ENCODE assay signal across 11 cellular contexts in the genomic region with DNA sequence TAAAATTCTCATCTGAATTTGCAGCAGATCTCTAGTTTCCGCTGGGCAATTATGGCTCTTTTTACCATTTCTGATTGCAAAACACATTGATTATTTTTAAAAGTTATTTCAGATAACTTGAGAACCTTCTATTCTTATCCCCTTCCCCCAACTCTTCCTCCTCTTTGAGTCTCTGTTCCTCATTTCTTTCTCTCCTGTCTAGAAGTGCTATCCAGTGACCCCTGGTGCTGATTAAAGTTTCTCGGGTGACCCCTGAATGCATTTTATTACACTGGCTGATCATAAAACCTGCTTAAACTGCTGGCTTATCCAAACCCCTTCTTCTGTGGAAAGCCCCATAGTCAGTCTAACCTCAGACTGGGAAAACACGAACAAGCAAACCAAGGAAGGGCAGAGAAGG.
A peak's percentile ranks its signal among the peaks of the same experiment; 100 is the strongest.
DNase-seq lines count a peak whose midpoint lies in the region; ATAC-seq, FAIRE-seq and TF ChIP-seq lines count a peak whose summit lies in the region.
"Had no signal": no experiment of that assay in that cellular context is flagged by ENCODE, and none has a peak within 500 bp of the region (broad histone marks: within the 10 kb centered on the region; RNA-seq: fewer than 3 reads in every experiment).

No MANE protein-coding gene starts in this region.

- H3K27ac ChIP-seq in SK-N-SH (ENCODE audit: low read depth in 2 of 2, low read length in 1 of 2): peak overlapping the region; percentile 74 to 99
- H3K27ac ChIP-seq: lower lobe of right lung had no signal

- peak overlapping the region; percentile 24 for H3K4me3 ChIP-seq in AG09309 (ENCODE audit: control insufficient read depth, low read depth, low read length)
- no peak overlapping the region for H3K4me3 ChIP-seq in Loucy (ENCODE audit: low read length, poor library complexity, severe bottlenecking)
- H3K4me3 ChIP-seq in SK-N-SH (ENCODE audit: low read depth in 2 of 2, low read length in 1 of 2): peak overlapping the region; percentile 31 to 51
- H3K4me3 ChIP-seq: lower lobe of right lung had no signal

- H3K4me2 ChIP-seq in Loucy (ENCODE audit: low read depth, low read length, poor library complexity, severe bottlenecking) (peak overlapping the region; percentile 0), SK-N-SH (peak overlapping the region; percentile 90)

- H3F3A ChIP-seq in Loucy (ENCODE audit: low read depth) (no peaks in the 10 kb centered on the region; the same call in 1 of the 2 replicates), SK-N-SH (replicated peaks; ENCODE audit: insufficient read depth) (peaks cover 12% of the 10 kb centered on the region)

- no peak for TF ChIP-seq EP300 in SK-N-SH (IDR thresholded peaks at IDR 0.05; ENCODE audit: borderline replicate concordance in 1 of 2, low read depth in 1 of 2, low read length in 1 of 2)

- 27% methylated on average over 3 of the region's 3 CpGs for WGBS in SK-N-SH (ENCODE audit: low lambda C conversion rate)

- TF ChIP-seq CTCF in AG09309 (IDR thresholded peaks at IDR 0.05; ENCODE audit: control insufficient read depth, insufficient read depth, low read depth, low read length, missing control alignments) (no peak), Loucy (conservative IDR thresholded peaks at IDR 0.05; ENCODE audit: low read length) (no peak), SK-N-SH (IDR thresholded peaks at IDR 0.05) (peak; percentile 14; the same call in 1 of the 2 replicates), nephron (IDR thresholded peaks at IDR 0.05; ENCODE audit: unreplicated experiment in 3 of 3) (no peak)

- H3K4me3 Mint-ChIP-seq in nephron: peak overlapping the region in 1 of 3 experiments; percentile 6
- no peak overlapping the region for H3K4me3 Mint-ChIP-seq in stimulated activated effector memory CD8-positive, alpha-beta T cell treated with anti-CD3 and anti-CD28 coated beads, Interleukin-12 subunit alpha, Interleukin-12 subunit beta, amount 100 ng/mL, for 72 hours

- no peaks in the 10 kb centered on the region for H3K79me2 ChIP-seq in Loucy (ENCODE audit: insufficient read depth, low read length)
- no peaks in the 10 kb centered on the region; the same call in 1 of the 2 replicates for H3K79me2 ChIP-seq in SK-N-SH (ENCODE audit: insufficient read depth)

- H3K27ac Mint-ChIP-seq in nephron: peak overlapping the region in 2 of 3 experiments; percentile 35 to 47
- H3K27ac Mint-ChIP-seq in stimulated activated effector memory CD8-positive, alpha-beta T cell treated with anti-CD3 and anti-CD28 coated beads, Interleukin-12 subunit alpha, Interleukin-12 subunit beta, amount 100 ng/mL, for 72 hours: no peak overlapping the region

- no peaks in the 10 kb centered on the region for H3K9me3 ChIP-seq in Loucy (ENCODE audit: insufficient read depth, low read depth, low read length)
- no peaks in the 10 kb centered on the region for H3K9me3 ChIP-seq in SK-N-SH

- H2AFZ ChIP-seq in Loucy (ENCODE audit: low read length): no peak overlapping the region
- H2AFZ ChIP-seq in SK-N-SH (ENCODE audit: low read depth): peak overlapping the region; percentile 61

- H3K9me3 Mint-ChIP-seq in nephron: peaks cover 11% of the 10 kb centered on the region
- peaks cover 6% of the 10 kb centered on the region for H3K9me3 Mint-ChIP-seq in stimulated activated effector memory CD8-positive, alpha-beta T cell treated with anti-CD3 and anti-CD28 coated beads, Interleukin-12 subunit alpha, Interleukin-12 subunit beta, amount 100 ng/mL, for 72 hours

- no peak for DNase-seq in AG09309 (ENCODE audit: low read depth)
- DNase-seq in SK-N-SH: no peak
- no peak for DNase-seq in RCC 7860 (ENCODE audit: low spot score)
- no peak for DNase-seq in stimulated activated effector memory CD8-positive, alpha-beta T cell treated with anti-CD3 and anti-CD28 coated beads, Interleukin-12 subunit alpha, Interleukin-12 subunit beta, amount 100 ng/mL, for 72 hours (ENCODE audit: low spot score in 2 of 2)
- no peak for DNase-seq in NK-92 (lab: John Stamatoyannopoulos, UW; ENCODE audit: unreplicated experiment)
- DNase-seq: activated naive CD4-positive, alpha-beta T cell treated with Interleukin-2 at 50 U/mL for 16 hours; lower lobe of right lung; RPMI8226 had no signal

- CTCF ChIA-PET in SK-N-SH (lab: Yijun Ruan, JAX): no interaction called here

- POLR2A ChIA-PET in SK-N-SH (lab: Yijun Ruan, JAX): no interaction called here

- no peaks in the 10 kb centered on the region for H3K4me1 ChIP-seq in Loucy (ENCODE audit: insufficient read depth, low read length, poor library complexity, severe bottlenecking)
- peaks cover 0 to 23% of the 10 kb centered on the region in 2 experiments; a peak in 2 of 4 replicates for H3K4me1 ChIP-seq in SK-N-SH (ENCODE audit: control insufficient read depth in 1 of 2, insufficient read depth in 2 of 2, low read depth in 1 of 2, low read length in 1 of 2)
- H3K4me1 ChIP-seq: lower lobe of right lung had no signal

- TF ChIP-seq RAD21 in SK-N-SH (IDR thresholded peaks at IDR 0.05; ENCODE audit: low read length): no peak

- FAIRE-seq in RCC 7860 (lab: Jason Lieb, UNC): no peak

- H3K9me2 ChIP-seq in Loucy (replicated peaks; ENCODE audit: low read depth, low read length) (no peaks in the 10 kb centered on the region), SK-N-SH (no peaks in the 10 kb centered on the region)

- H3K36me3 Mint-ChIP-seq in nephron (ENCODE audit: low read depth): peaks cover 10% of the 10 kb centered on the region
- H3K36me3 Mint-ChIP-seq in stimulated activated effector memory CD8-positive, alpha-beta T cell treated with anti-CD3 and anti-CD28 coated beads, Interleukin-12 subunit alpha, Interleukin-12 subunit beta, amount 100 ng/mL, for 72 hours: no peaks in the 10 kb centered on the region

- H3K27me3 ChIP-seq in Loucy (ENCODE audit: insufficient read depth, low read length, poor library complexity, severe bottlenecking) (no peaks in the 10 kb centered on the region), SK-N-SH (ENCODE audit: insufficient read depth) (no peaks in the 10 kb centered on the region)

- no peak for ATAC-seq in GM18873 (IDR thresholded peaks at IDR 0.05; ENCODE audit: low FRiP score, unreplicated experiment)
- ATAC-seq in stimulated activated effector memory CD8-positive, alpha-beta T cell treated with anti-CD3 and anti-CD28 coated beads, Interleukin-12 subunit alpha, Interleukin-12 subunit beta, amount 100 ng/mL, for 72 hours: no peak
- ATAC-seq: lower lobe of right lung had no signal

- H3K36me3 ChIP-seq in Loucy (ENCODE audit: insufficient read depth, low read length) (no peaks in the 10 kb centered on the region), SK-N-SH (replicated peaks in 1 of 2; ENCODE audit: control insufficient read depth in 1 of 2, insufficient read depth in 2 of 2, low read length in 1 of 2) (no peaks in the 10 kb centered on the region)
- H3K36me3 ChIP-seq: lower lobe of right lung had no signal

- H4K20me1 ChIP-seq in Loucy (ENCODE audit: insufficient read depth, low read length, poor library complexity, severe bottlenecking) (no peaks in the 10 kb centered on the region), SK-N-SH (ENCODE audit: insufficient read depth) (no peaks in the 10 kb centered on the region)

- H3K27me3 Mint-ChIP-seq in nephron (ENCODE audit: low read depth): no peaks in the 10 kb centered on the region

- H3K4me1 Mint-ChIP-seq in nephron: peaks cover 36% of the 10 kb centered on the region
- H3K4me1 Mint-ChIP-seq in stimulated activated effector memory CD8-positive, alpha-beta T cell treated with anti-CD3 and anti-CD28 coated beads, Interleukin-12 subunit alpha, Interleukin-12 subunit beta, amount 100 ng/mL, for 72 hours: no peaks in the 10 kb centered on the region

- no peak overlapping the region for H3K9ac ChIP-seq in Loucy (ENCODE audit: low read depth, low read length, poor library complexity, severe bottlenecking)
- peak overlapping the region; percentile 49; the same call in 1 of the 2 replicates for H3K9ac ChIP-seq in SK-N-SH

TF ChIP-seq in SK-N-SH, 30 proteins besides CTCF, POLR2A, EP300 and RAD21:
- TF ChIP-seq, protein P1, sequence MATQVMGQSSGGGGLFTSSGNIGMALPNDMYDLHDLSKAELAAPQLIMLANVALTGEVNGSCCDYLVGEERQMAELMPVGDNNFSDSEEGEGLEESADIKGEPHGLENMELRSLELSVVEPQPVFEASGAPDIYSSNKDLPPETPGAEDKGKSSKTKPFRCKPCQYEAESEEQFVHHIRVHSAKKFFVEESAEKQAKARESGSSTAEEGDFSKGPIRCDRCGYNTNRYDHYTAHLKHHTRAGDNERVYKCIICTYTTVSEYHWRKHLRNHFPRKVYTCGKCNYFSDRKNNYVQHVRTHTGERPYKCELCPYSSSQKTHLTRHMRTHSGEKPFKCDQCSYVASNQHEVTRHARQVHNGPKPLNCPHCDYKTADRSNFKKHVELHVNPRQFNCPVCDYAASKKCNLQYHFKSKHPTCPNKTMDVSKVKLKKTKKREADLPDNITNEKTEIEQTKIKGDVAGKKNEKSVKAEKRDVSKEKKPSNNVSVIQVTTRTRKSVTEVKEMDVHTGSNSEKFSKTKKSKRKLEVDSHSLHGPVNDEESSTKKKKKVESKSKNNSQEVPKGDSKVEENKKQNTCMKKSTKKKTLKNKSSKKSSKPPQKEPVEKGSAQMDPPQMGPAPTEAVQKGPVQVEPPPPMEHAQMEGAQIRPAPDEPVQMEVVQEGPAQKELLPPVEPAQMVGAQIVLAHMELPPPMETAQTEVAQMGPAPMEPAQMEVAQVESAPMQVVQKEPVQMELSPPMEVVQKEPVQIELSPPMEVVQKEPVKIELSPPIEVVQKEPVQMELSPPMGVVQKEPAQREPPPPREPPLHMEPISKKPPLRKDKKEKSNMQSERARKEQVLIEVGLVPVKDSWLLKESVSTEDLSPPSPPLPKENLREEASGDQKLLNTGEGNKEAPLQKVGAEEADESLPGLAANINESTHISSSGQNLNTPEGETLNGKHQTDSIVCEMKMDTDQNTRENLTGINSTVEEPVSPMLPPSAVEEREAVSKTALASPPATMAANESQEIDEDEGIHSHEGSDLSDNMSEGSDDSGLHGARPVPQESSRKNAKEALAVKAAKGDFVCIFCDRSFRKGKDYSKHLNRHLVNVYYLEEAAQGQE (IDR thresholded peaks at IDR 0.05; ENCODE audit: low read depth, low read length): peak; percentile 94
- no peak for TF ChIP-seq JUND (IDR thresholded peaks at IDR 0.05)
